In the genomic region with DNA sequence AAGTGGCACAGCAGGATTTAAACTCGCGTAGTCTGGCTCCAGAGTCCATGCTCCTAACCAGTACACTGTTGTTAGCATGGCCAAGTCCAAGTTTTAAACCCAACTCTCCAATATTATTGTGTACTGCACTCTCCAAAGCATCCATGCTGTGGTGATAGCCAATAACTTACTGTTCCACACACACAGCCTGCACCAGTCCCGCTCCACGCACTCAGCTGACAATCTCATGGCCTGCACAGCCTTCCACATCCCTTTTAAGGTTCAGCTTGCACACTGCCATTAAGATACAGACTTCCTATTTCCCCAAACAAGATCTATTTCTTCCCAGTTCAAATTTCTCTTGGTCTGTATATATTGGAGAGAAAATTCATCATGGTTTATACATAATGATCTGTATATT, we compare ENCODE assay signal across 1 cellular context.
TF ChIP-seq lines count a peak whose summit lies in the region.

No MANE protein-coding gene starts in this region.

TF ChIP-seq in H1, 55 proteins besides CTCF, POLR2A, EP300 and RAD21 (continued from another document):
- no peak for TF ChIP-seq NANOG (IDR thresholded peaks at IDR 0.05; ENCODE audit: insufficient read depth, low read depth, low read length, poor library complexity, severe bottlenecking)
- no peak for TF ChIP-seq HDAC6 (IDR thresholded peaks at IDR 0.05; ENCODE audit: low read depth, low read length)
- TF ChIP-seq CBX8 (IDR thresholded peaks at IDR 0.05; ENCODE audit: borderline replicate concordance, low read depth, low read length): no peak
- no peak for TF ChIP-seq SIN3A (conservative IDR thresholded peaks at IDR 0.05 in 1 of 2, IDR thresholded peaks at IDR 0.05 in 1 of 2; ENCODE audit: low read depth in 1 of 2, low read length in 2 of 2)
- TF ChIP-seq GABPA (IDR thresholded peaks at IDR 0.05; ENCODE audit: borderline replicate concordance, insufficient read depth, low read length): no peak
